In genomic region chr17:7445011-7445927, GRCh38 we compare ENCODE assay signal across 8 cellular contexts. TPM values are rescaled to one million over a fixed set of nuclear protein-coding genes. Genes with fewer than 3 reads are reported as not detected.
DNase-seq lines count a peak whose midpoint lies in the region; ATAC-seq and TF ChIP-seq lines count a peak whose summit lies in the region.

TSS of gene CHRNB1 (plus strand) at chr17:7445061. CDS start at chr17:7445128, 67 bp downstream.

- H3K27me3 Mint-ChIP-seq in activated T-cell treated with anti-CD3 and anti-CD28 coated beads, Interleukin-2, amount 50 U/mL, for 4 hours (ENCODE audit: low read depth) = peaks cover 64% of the 10 kb centered on the region

- H3K36me3 ChIP-seq in body of pancreas (replicated peaks in 1 of 2; ENCODE audit: insufficient read depth in 1 of 2, low read depth in 2 of 2) (no peaks in the 10 kb centered on the region), rectal smooth muscle tissue (ENCODE audit: control insufficient read depth, insufficient read depth, low read length) (no peaks in the 10 kb centered on the region)

- peaks cover 24% of the 10 kb centered on the region for H3K4me1 Mint-ChIP-seq in activated T-cell treated with anti-CD3 and anti-CD28 coated beads, Interleukin-2, amount 50 U/mL, for 4 hours (ENCODE audit: low read depth)

- H3K4me3 ChIP-seq in body of pancreas = peak within 1 kb of the TSS; percentile 3 to 35
- H3K4me3 ChIP-seq in rectal smooth muscle tissue (ENCODE audit: low read length) = peak within 1 kb of the TSS; percentile 59

- TF ChIP-seq POLR2A in body of pancreas (IDR thresholded peaks at IDR 0.05) = peak in 2 of 3 donors; percentile 28 to 30

- intact Hi-C loops in body of pancreas (cut with DNase I) = no loop called here

- H3K9ac ChIP-seq in rectal smooth muscle tissue (ENCODE audit: low read length) = no peak within 1 kb of the TSS

- H3K27ac ChIP-seq in body of pancreas (peak within 1 kb of the TSS; percentile 33 to 75 (median 51)), rectal smooth muscle tissue (ENCODE audit: low read depth, low read length) (no peak within 1 kb of the TSS)

- WGBS in body of pancreas, 2 donors = 2 to 3% methylated on average over 28 to 56 of the region's 58 CpGs

- peak; percentile 83 for ATAC-seq in activated T-cell treated with anti-CD3 and anti-CD28 coated beads, Interleukin-2, amount 50 U/mL, for 4 hours
- ATAC-seq in body of pancreas = peak; percentile 87
- no peak for ATAC-seq in GM18498 (IDR thresholded peaks at IDR 0.05; ENCODE audit: unreplicated experiment)

- peak in 4 of 7 experiments; percentile 7 to 40 (median 18) for TF ChIP-seq CTCF in body of pancreas (IDR thresholded peaks at IDR 0.05)

- peaks cover 3% of the 10 kb centered on the region for H3K36me3 Mint-ChIP-seq in activated T-cell treated with anti-CD3 and anti-CD28 coated beads, Interleukin-2, amount 50 U/mL, for 4 hours (ENCODE audit: insufficient read depth)

- H3K4me3 Mint-ChIP-seq in activated T-cell treated with anti-CD3 and anti-CD28 coated beads, Interleukin-2, amount 50 U/mL, for 4 hours = peak within 1 kb of the TSS; percentile 72

- H3K9me3 ChIP-seq in body of pancreas = no peaks in the 10 kb centered on the region

- H3K4me1 ChIP-seq in body of pancreas = peaks cover 19% of the 10 kb centered on the region
- no peaks in the 10 kb centered on the region for H3K4me1 ChIP-seq in rectal smooth muscle tissue (ENCODE audit: control insufficient read depth, insufficient read depth, low read length)

- no peak for DNase-seq in activated T-cell treated with anti-CD3 and anti-CD28 coated beads, Interleukin-2, amount 50 U/mL, for 4 hours
- DNase-seq in activated T-cell treated with anti-CD3 and anti-CD28 coated beads for 4 hours (no peak), RKO (ENCODE audit: low spot score) (peak; percentile 90), body of pancreas (peak; percentile 82 to 91 (median 88)), iPS DF 4.7 (ENCODE audit: extremely low read depth, low spot score) (peak; percentile 64), GOT3 (lab: John Stamatoyannopoulos, UW) (no peak)

- no peaks in the 10 kb centered on the region for H3K27me3 ChIP-seq in body of pancreas
- peaks cover 28% of the 10 kb centered on the region for H3K27me3 ChIP-seq in rectal smooth muscle tissue (ENCODE audit: control insufficient read depth, insufficient read depth, low read length)

- H3K9me3 Mint-ChIP-seq in activated T-cell treated with anti-CD3 and anti-CD28 coated beads, Interleukin-2, amount 50 U/mL, for 4 hours = no peaks in the 10 kb centered on the region

RNA-seq across cellular contexts. Expression of gene CHRNB1, which starts in this region (rescaled TPM):
- 1 to 10 TPM; 3.9 to 4.6 (median 4.3) TPM for total RNA-seq in activated T-cell treated with anti-CD3 and anti-CD28 coated beads, Interleukin-2, amount 50 U/mL, for 4 hours
- total RNA-seq in body of pancreas = 1 to 10 TPM; 2.6 to 8.8 TPM

Comparison
In these comparisons a context has a peak if more than half of its experiments do, and no peak if none do; other contexts are left out.
1. DNase-seq: peak in RKO (single experiment), body of pancreas (4 of 4) and iPS DF 4.7 (single experiment); none in activated T-cell treated with anti-CD3 and anti-CD28 coated beads, Interleukin-2, amount 50 U/mL, for 4 hours (single experiment), activated T-cell treated with anti-CD3 and anti-CD28 coated beads for 4 hours (single experiment) and GOT3 (single experiment).